ENCODE assay signal across 8 cellular contexts in the genomic region with DNA sequence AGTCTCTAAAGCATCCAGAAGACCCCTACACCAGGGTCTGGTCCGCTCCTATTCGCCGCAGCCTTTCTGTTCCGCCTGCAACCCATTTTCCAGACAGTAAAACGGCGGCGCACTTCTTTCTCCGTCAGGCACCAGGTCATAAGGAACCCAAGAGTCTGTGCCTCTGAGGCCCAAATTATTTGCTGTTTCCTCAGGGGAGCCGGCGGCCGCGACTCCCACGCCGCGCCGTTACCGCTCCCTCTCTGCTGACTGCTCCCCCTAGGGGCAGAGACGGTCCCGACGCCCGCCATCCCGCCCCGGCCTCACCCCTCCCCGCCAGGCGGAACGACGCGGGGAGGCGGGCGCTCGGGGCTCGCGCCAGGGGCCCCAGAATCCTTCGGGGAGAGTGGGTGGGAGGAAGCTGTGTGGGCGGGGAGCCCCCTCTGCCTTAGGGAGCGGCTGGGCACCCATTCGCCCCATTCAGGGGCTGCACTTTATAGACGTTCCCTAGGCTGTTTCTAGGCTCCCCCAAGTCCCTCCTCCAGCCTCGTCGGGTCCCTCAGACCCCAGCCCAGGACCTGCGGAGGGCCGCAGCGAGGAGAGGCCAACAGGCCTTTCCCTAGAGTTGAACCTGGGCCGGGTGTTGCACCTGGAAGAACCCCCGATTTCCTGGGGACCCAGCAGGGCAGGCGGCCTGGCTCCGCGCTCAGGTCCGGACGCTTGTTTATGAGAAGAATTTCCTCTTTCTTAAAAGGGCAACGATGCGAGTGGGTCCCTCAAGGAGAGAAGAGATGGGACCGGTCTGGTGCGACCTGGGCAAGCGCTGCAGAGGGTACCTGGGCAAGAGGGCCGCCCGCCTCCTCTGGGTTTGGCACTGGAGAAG. TPM values are rescaled to one million over a fixed set of nuclear protein-coding genes. Genes with fewer than 3 reads are reported as not detected.
DNase-seq lines count a peak whose midpoint lies in the region; ATAC-seq and TF ChIP-seq lines count a peak whose summit lies in the region.

No MANE protein-coding gene starts in this region.

- no peaks in the 10 kb centered on the region for H3K9me3 Mint-ChIP-seq in IgD-negative memory B cell

- no peaks in the 10 kb centered on the region for H3K36me3 Mint-ChIP-seq in IgD-negative memory B cell

- intact Hi-C loops in OCI-LY7 (cut with micrococcal nuclease; ENCODE audit: unreplicated experiment), result loop anchor here (1.0 to 5.0 kb wide), 9 partner anchors 26 to 496 kb away; partner anchors contain the start of genes CATIP, CNOT9, TMBIM1 and USP37

- H3K36me3 ChIP-seq in OCI-LY7 (ENCODE audit: insufficient read depth, low read length), result no peaks in the 10 kb centered on the region

- peak overlapping the region; percentile 79 for H3K4me2 ChIP-seq in OCI-LY7 (ENCODE audit: low read length)

- POLR2A ChIA-PET in OCI-LY7 (lab: Charles Lee), result interaction anchor here (0.6 to 1.6 kb wide), 8 partner anchors 26 to 1709 kb away, joined by 3 to 7 read pairs (median 4); partner anchors contain the start of genes AAMP, CATIP and PNKD

- peak overlapping the region; percentile 96 to 100 (median 99) for H3K27ac Mint-ChIP-seq in IgD-negative memory B cell

- CTCF ChIA-PET in OCI-LY7 (lab: Charles Lee; ENCODE audit: unreplicated experiment), result interaction anchor here (0.6 to 1.4 kb wide), 4 partner anchors 12 to 101 kb away, joined by 3 to 4 read pairs (median 4); no protein-coding TSS in a partner anchor

- ATAC-seq in GM21576 (IDR thresholded peaks at IDR 0.05; ENCODE audit: unreplicated experiment), result peak; percentile 42

- H3K27ac ChIP-seq in OCI-LY7 (ENCODE audit: low read depth, low read length, poor library complexity, severe bottlenecking), result peak overlapping the region; percentile 87

- H3K9me3 ChIP-seq in OCI-LY7 (ENCODE audit: low read length), result no peaks in the 10 kb centered on the region

- no peaks in the 10 kb centered on the region for H4K20me1 ChIP-seq in OCI-LY7 (ENCODE audit: insufficient read depth, low read length)

- DNase-seq in DMS153 (lab: John Stamatoyannopoulos, UW) (peak; percentile 91), OCI-LY7 (ENCODE audit: low spot score) (peak; percentile 98), activated T-cell treated with anti-CD3 and anti-CD28 coated beads for 48 hours (ENCODE audit: low read depth) (peak; percentile 92), epithelial cell of proximal tubule (ENCODE audit: low read depth) (peak; percentile 78), mucosa of gallbladder (ENCODE audit: low spot score) (peak; percentile 95)
- DNase-seq in stimulated activated CD8-positive, alpha-beta memory T cell treated with anti-CD3 and anti-CD28 coated beads, Interleukin-4, amount 100 ng/mL, for 4 hours (ENCODE audit: low read depth in 2 of 2, low spot score in 1 of 2), result peak; percentile 80 to 88

- H3K4me3 Mint-ChIP-seq in IgD-negative memory B cell, result peak overlapping the region; percentile 94 to 100 (median 100)

- no peaks in the 10 kb centered on the region for H3K9me2 ChIP-seq in OCI-LY7 (ENCODE audit: insufficient read depth, low read length)

- H3K79me2 ChIP-seq in OCI-LY7 (ENCODE audit: insufficient read depth, low read depth, low read length), result peaks cover 10% of the 10 kb centered on the region

- no TSS peak for BruUV-seq in OCI-LY7 (replicated peaks; lab: Mats Ljungman, UMichigan)

- H3K4me1 ChIP-seq in OCI-LY7 (ENCODE audit: insufficient read depth, low read length, poor library complexity, severe bottlenecking), result peaks cover 46% of the 10 kb centered on the region

- H3K4me3 ChIP-seq in OCI-LY7 (ENCODE audit: low read depth, low read length, poor library complexity, severe bottlenecking), result peak overlapping the region; percentile 88
- peak overlapping the region; percentile 72 for H3K4me3 ChIP-seq in epithelial cell of proximal tubule (ENCODE audit: low read depth, low read length)

- TF ChIP-seq CTCF in OCI-LY7 (conservative IDR thresholded peaks at IDR 0.05; ENCODE audit: low read length) (peak; percentile 89), epithelial cell of proximal tubule (conservative IDR thresholded peaks at IDR 0.05; ENCODE audit: low read depth, low read length) (peak; percentile 73)

- peak overlapping the region; percentile 97 for H2AFZ ChIP-seq in OCI-LY7 (ENCODE audit: low read length)

- no peaks in the 10 kb centered on the region for H3K27me3 Mint-ChIP-seq in IgD-negative memory B cell

- peaks cover 18 to 26% (median 20%) of the 10 kb centered on the region in 3 donors for H3K4me1 Mint-ChIP-seq in IgD-negative memory B cell

RNA-seq across cellular contexts. Expression of gene CTDSP1, which starts 3.6 kb away (rescaled TPM):
- 16.2 TPM for polyA plus RNA-seq in IgD-negative memory B cell
- total RNA-seq in OCI-LY7 (2014; rRNA removed; shearing (Covaris generic)), result 74.0 and 95.3 TPM in 2 replicates
- total RNA-seq in OCI-LY7 (2022) (140 and 152 TPM in 2 replicates), epithelial cell of proximal tubule (49.0 and 65.5 TPM in 2 replicates), mucosa of gallbladder (184 TPM)

RNA-seq across cellular contexts. Expression of gene SLC11A1, which starts 14.0 kb away (rescaled TPM):
- 1.3 TPM for polyA plus RNA-seq in IgD-negative memory B cell
- 0.31 and 0.57 TPM in 2 replicates for total RNA-seq in OCI-LY7 (2014; rRNA removed; shearing (Covaris generic))
- 0.59 and 0.78 TPM in 2 replicates for total RNA-seq in OCI-LY7 (2022)
- total RNA-seq in epithelial cell of proximal tubule, result 0.22 TPM in 1 of 2 replicates, not detected in the other
- 15.1 TPM for total RNA-seq in mucosa of gallbladder

RNA-seq across cellular contexts. Expression of gene VIL1, which starts 22.9 kb away (rescaled TPM):
- 0.28 TPM for polyA plus RNA-seq in IgD-negative memory B cell
- 0.47 TPM in 1 of 2 replicates, not detected in the other for total RNA-seq in OCI-LY7 (2014; rRNA removed; shearing (Covaris generic))
- not detected in 2 replicates for total RNA-seq in OCI-LY7 (2022)
- not detected in 2 replicates for total RNA-seq in epithelial cell of proximal tubule
- 328 TPM for total RNA-seq in mucosa of gallbladder

RNA-seq across cellular contexts. Expression of gene CATIP, which starts 39.4 kb away (rescaled TPM):
- 0.18 TPM for polyA plus RNA-seq in IgD-negative memory B cell
- total RNA-seq in OCI-LY7 (2014; rRNA removed; shearing (Covaris generic)), result not detected in 2 replicates
- total RNA-seq in OCI-LY7 (2022), result not detected in 2 replicates
- total RNA-seq in epithelial cell of proximal tubule, result not detected in 2 replicates
- total RNA-seq in mucosa of gallbladder, result 3.4 TPM

Comparison
In these comparisons a context has a peak if more than half of its experiments do, and no peak if none do; other contexts are left out.
1. Peak in every context shown above with its lines: DNase-seq, ATAC-seq, H3K4me3 ChIP-seq and H3K27ac ChIP-seq.
2. RNA of gene VIL1, which starts 22.9 kb away (total RNA-seq): 328 TPM in mucosa of gallbladder (single experiment); 0.47 TPM in OCI-LY7 and not detected in epithelial cell of proximal tubule; every median in the first group is over 100 times any median in the second.